5 cellular contexts compared by ENCODE assay signal in the genomic region with DNA sequence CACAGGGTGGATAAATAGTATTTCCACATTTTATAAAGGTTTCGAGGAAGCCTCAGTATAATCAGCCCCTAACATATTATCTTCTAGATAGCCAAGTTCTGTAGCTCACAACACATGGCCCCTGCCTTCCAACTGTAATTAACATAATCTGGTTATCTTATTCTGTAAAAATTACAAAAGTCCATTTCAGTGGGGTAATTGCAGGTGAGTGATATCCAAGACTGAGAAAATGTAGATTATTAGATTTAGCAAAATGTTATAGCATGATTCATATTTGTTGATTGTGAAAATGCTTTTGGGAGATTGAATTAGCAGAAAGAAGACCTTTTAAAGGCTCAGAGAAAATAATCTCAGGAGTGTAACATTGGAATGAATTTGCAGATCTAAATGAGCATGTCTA.
"Had no signal": no experiment of that assay in that cellular context is flagged by ENCODE, and none has a peak within 500 bp of the region (broad histone marks: within the 10 kb centered on the region; RNA-seq: fewer than 3 reads in every experiment).

No MANE protein-coding gene starts in this region.

- ATAC-seq: GM23338, K562 had no signal

- DNase-seq: H9, HCEC 1CT, IMR-90 had no signal
